Comparison of ENCODE assay signal across 1 cellular context in the genomic region with DNA sequence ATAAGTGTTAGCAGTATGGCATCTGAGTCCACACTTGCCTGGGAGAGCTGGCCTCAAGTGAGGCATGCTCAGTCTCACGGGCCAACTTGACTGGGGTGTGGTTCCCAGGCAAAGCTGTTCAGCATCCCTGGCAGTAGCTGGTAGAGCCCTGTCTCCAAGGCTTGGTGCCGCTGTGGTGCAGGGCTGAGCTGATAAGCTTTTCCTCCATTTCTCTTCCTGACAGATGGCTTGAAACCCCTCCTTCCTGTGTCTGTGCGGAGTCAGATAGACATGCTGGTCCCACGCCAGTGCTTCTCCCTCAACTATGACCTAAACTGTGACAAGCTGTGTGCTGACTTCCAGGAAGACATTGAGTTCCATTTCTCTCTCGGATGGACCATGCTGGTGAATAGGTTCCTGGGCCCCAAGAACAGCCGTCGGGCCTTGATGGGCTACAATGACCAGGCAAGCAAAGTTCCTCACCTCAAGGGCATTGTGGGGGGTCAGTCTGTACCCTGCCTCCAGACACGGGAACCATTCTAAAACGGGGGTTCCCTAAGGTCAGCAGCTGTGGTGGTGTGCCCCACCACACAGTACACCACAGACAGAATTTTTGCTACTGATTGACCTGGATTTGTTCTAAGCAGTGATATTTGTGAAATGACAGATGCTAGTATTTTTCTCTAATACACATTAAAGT.
TF ChIP-seq lines count a peak whose summit lies in the region.

No MANE protein-coding gene starts in this region.

TF ChIP-seq in K562, 482 proteins besides CTCF, POLR2A, EP300 and RAD21 (continued from another document):
- TF ChIP-seq, protein P1, sequence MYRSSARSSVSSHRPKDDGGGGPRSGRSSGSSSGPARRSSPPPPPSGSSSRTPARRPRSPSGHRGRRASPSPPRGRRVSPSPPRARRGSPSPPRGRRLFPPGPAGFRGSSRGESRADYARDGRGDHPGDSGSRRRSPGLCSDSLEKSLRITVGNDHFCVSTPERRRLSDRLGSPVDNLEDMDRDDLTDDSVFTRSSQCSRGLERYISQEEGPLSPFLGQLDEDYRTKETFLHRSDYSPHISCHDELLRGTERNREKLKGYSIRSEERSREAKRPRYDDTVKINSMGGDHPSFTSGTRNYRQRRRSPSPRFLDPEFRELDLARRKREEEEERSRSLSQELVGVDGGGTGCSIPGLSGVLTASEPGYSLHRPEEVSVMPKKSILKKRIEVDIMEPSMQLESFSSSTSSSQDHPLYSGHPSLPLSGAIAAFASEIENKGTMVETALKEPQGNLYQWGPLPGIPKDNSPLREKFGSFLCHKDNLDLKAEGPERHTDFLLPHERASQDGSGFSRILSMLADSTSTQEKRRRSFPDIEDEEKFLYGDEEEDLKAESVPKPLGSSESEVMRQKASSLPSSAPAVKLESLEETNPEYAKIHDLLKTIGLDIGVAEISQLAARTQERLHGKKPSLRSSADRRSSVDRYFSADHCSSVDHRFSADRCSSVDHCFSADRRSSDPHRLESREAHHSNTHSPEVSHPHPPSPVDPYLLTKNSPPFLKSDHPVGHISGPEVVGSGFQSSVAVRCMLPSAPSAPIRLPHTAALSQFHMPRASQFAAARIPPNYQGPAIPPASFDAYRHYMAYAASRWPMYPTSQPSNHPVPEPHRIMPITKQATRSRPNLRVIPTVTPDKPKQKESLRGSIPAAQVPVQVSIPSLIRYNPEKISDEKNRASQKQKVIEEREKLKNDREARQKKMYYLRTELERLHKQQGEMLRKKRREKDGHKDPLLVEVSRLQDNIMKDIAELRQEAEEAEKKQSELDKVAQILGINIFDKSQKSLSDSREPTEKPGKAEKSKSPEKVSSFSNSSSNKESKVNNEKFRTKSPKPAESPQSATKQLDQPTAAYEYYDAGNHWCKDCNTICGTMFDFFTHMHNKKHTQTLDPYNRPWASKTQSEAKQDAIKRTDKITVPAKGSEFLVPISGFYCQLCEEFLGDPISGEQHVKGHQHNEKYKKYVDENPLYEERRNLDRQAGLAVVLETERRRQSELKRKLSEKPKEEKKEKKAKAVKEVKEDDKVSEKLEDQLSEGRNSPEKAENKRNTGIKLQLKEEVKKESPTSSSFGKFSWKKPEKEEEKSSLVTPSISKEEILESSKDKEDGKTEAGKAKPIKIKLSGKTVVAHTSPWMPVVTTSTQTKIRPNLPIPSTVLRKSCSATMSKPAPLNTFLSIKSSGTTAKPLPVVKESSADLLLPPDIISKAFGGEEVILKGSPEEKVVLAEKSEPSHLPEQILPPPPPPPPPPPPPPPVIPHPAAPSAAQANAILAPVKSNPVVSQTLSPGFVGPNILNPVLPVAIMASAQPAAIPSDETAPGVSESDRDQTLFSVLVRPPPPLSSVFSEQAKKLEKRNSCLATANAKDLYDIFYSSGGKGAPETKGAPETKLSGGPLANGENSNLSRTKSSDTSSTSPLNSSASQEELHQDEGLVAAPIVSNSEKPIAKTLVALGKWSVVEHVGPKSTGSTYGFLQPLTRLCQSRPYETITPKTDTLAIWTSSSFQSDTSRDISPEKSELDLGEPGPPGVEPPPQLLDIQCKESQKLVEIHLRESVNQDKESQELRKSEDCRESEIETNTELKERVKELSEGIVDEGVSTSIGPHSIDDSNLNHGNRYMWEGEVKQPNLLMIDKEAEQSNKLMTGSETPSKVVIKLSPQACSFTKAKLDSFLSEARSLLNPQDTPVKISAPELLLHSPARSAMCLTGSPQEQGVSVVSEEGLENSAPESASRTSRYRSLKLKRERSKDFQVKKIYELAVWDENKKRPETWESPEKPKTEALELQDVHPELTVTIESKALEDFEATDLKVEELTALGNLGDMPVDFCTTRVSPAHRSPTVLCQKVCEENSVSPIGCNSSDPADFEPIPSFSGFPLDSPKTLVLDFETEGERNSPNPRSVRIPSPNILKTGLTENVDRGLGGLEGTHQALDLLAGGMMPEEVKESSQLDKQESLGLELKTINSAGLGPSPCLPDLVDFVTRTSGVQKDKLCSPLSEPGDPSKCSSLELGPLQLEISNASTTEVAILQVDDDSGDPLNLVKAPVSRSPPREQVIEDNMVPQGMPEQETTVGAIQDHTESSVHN (IDR thresholded peaks at IDR 0.05; ENCODE audit: borderline replicate concordance in 1 of 2, low read depth in 1 of 2), result no peak
- TF ChIP-seq MEF2D (tag; conservative IDR thresholded peaks at IDR 0.05; ENCODE audit: low read depth) (no peak), SMARCA4 (IDR thresholded peaks at IDR 0.05) (peak; percentile 94), ZNF143 (CRISPR knock-in tag; IDR thresholded peaks at IDR 0.05) (no peak), HEY1 (CRISPR knock-in tag; IDR thresholded peaks at IDR 0.05; ENCODE audit: borderline replicate concordance) (no peak)
- TF ChIP-seq, protein P2, sequence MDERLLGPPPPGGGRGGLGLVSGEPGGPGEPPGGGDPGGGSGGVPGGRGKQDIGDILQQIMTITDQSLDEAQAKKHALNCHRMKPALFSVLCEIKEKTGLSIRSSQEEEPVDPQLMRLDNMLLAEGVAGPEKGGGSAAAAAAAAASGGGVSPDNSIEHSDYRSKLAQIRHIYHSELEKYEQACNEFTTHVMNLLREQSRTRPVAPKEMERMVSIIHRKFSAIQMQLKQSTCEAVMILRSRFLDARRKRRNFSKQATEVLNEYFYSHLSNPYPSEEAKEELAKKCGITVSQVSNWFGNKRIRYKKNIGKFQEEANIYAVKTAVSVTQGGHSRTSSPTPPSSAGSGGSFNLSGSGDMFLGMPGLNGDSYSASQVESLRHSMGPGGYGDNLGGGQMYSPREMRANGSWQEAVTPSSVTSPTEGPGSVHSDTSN (CRISPR knock-in tag; IDR thresholded peaks at IDR 0.05; ENCODE audit: low read depth), result no peak
- TF ChIP-seq, protein P2 (tag; conservative IDR thresholded peaks at IDR 0.05; ENCODE audit: low read depth), result peak; percentile 98
- TF ChIP-seq, protein P3, sequence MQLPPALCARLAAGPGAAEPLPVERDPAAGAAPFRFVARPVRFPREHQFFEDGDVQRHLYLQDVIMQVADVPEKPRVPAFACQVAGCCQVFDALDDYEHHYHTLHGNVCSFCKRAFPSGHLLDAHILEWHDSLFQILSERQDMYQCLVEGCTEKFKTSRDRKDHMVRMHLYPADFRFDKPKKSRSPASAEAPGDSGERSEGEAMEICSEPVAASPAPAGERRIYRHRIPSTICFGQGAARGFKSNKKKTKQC (CRISPR knock-in tag; IDR thresholded peaks at IDR 0.05), result no peak
- TF ChIP-seq, protein P4, sequence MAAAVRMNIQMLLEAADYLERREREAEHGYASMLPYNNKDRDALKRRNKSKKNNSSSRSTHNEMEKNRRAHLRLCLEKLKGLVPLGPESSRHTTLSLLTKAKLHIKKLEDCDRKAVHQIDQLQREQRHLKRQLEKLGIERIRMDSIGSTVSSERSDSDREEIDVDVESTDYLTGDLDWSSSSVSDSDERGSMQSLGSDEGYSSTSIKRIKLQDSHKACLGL (CRISPR knock-in tag; IDR thresholded peaks at IDR 0.05; ENCODE audit: borderline replicate concordance, poor library complexity, severe bottlenecking), result no peak
- TF ChIP-seq, protein P5, sequence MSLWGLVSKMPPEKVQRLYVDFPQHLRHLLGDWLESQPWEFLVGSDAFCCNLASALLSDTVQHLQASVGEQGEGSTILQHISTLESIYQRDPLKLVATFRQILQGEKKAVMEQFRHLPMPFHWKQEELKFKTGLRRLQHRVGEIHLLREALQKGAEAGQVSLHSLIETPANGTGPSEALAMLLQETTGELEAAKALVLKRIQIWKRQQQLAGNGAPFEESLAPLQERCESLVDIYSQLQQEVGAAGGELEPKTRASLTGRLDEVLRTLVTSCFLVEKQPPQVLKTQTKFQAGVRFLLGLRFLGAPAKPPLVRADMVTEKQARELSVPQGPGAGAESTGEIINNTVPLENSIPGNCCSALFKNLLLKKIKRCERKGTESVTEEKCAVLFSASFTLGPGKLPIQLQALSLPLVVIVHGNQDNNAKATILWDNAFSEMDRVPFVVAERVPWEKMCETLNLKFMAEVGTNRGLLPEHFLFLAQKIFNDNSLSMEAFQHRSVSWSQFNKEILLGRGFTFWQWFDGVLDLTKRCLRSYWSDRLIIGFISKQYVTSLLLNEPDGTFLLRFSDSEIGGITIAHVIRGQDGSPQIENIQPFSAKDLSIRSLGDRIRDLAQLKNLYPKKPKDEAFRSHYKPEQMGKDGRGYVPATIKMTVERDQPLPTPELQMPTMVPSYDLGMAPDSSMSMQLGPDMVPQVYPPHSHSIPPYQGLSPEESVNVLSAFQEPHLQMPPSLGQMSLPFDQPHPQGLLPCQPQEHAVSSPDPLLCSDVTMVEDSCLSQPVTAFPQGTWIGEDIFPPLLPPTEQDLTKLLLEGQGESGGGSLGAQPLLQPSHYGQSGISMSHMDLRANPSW (CRISPR knock-in tag; IDR thresholded peaks at IDR 0.05), result no peak
